In the genomic region with DNA sequence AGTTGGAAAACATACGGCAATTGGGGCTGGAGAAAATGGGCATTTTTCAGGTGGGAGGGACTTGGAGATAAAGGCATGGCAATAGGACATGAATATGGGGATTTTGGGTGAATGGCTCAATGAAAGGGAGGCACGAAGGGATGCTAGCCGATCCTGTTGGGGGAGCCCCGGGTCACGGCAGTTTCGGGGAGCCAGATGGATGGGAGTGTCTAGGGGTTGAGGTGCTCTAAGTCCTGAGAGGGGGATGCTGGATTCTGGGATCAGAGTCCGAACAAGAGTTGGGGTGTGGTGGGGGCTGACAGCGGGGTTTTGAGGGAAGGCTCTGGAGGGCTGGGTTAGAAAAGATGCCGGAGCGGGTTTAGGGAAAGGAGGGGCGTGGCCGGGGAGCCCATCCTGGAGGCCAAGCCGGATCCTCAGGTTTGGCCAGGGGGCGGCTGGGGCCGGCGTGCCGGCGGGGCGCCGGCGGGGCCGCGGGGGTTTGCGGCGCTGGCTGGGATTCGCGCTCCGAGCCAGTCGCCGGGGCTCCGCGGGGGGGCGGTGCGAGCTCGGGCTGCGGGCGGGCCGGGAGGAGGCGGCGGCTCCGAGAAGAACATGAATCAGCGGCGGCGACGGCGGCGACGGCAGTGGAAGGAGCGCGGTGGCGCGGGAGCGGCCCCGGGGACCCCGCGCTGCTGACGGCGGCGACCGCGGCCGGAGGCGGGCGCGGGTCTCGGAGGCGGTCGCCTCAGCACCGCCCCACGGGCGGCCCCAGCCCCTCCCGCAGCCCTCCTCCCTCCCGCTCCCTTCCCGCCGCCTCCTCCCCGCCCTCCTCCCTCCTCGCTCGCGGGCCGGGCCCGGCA, we compare ENCODE assay signal across 8 cellular contexts. TPM values are rescaled to one million over a fixed set of nuclear protein-coding genes. Genes with fewer than 3 reads are reported as not detected.
DNase-seq lines count a peak whose midpoint lies in the region; ATAC-seq and TF ChIP-seq lines count a peak whose summit lies in the region.

A gene (plus strand): TSS at position 813 of the 839 bp plus-strand sequence. CDS start 46 bp downstream, outside the sequence.

- H3K4me2 ChIP-seq in MM.1S (ENCODE audit: low read depth, low read length) = peak within 1 kb of the TSS; percentile 96

- peaks cover 5% of the 10 kb centered on the region; the same call in 1 of the 2 replicates for H3K79me2 ChIP-seq in MM.1S (ENCODE audit: low read length)

- H3K9me3 ChIP-seq in MM.1S (replicated peaks; ENCODE audit: insufficient read depth, low read length) (no peaks in the 10 kb centered on the region), lower lobe of right lung (no peaks in the 10 kb centered on the region)

- DNase-seq in GM10248 (ENCODE audit: extremely low spot score) = peak; percentile 82
- DNase-seq in MM.1S = peak; percentile 47
- DNase-seq in activated CD4-positive, alpha-beta memory T cell treated with anti-CD3 and anti-CD28 coated beads for 36 hours = peak; percentile 83
- peak; percentile 61 to 91 (median 76) for DNase-seq in dorsolateral prefrontal cortex
- peak; percentile 70 for DNase-seq in lower lobe of right lung
- peak; percentile 76 to 79 for DNase-seq in stimulated activated CD4-positive, alpha-beta T cell treated with anti-CD3 and anti-CD28 coated beads, Interleukin-4, amount 100 ng/mL, for 4 hours
- no peak for DNase-seq in NK-92 (lab: John Stamatoyannopoulos, UW; ENCODE audit: unreplicated experiment)

- POLR2A ChIA-PET in GM10248 (lab: Yijun Ruan, JAX) = interaction anchor here (0.5 to 1.0 kb wide), 2 partner anchors 55 to 254 kb away, joined by 3 to 4 read pairs; no protein-coding TSS in a partner anchor
- POLR2A ChIA-PET in activated CD4-positive, alpha-beta memory T cell treated with anti-CD3 and anti-CD28 coated beads for 36 hours (lab: Charles Lee) = interaction anchor here (1.0 kb wide), 1 partner anchor 15 kb away, joined by 3 read pairs; a partner anchor contains a TSS

- H3K27me3 Mint-ChIP-seq in activated CD4-positive, alpha-beta memory T cell treated with anti-CD3 and anti-CD28 coated beads for 36 hours = peaks cover 17% of the 10 kb centered on the region

- H4K20me1 ChIP-seq in MM.1S (ENCODE audit: insufficient read depth, low read length) = no peaks in the 10 kb centered on the region

- peak within 1 kb of the TSS; percentile 40; the same call in 1 of the 2 replicates for H3K9ac ChIP-seq in MM.1S (ENCODE audit: low read length)

- H2AFZ ChIP-seq in MM.1S (ENCODE audit: low read length) = peak within 1 kb of the TSS; percentile 89

- CTCF ChIA-PET in GM10248 (lab: Yijun Ruan, JAX) = interaction anchor here (0.7 to 2.3 kb wide), 18 partner anchors 8 to 431 kb away, joined by 3 to 35 read pairs (median 4); a partner anchor contains a TSS
- CTCF ChIA-PET in activated CD4-positive, alpha-beta memory T cell treated with anti-CD3 and anti-CD28 coated beads for 36 hours (lab: Charles Lee) = interaction anchor here (0.6 to 2.9 kb wide), 26 partner anchors 9 to 495 kb away, joined by 3 to 26 read pairs (median 4); a partner anchor contains a TSS

- H3K36me3 Mint-ChIP-seq in activated CD4-positive, alpha-beta memory T cell treated with anti-CD3 and anti-CD28 coated beads for 36 hours = no peaks in the 10 kb centered on the region

- ATAC-seq in lower lobe of right lung = peak; percentile 49 to 70
- ATAC-seq in GM18909 (IDR thresholded peaks at IDR 0.05; ENCODE audit: poor library complexity, unreplicated experiment) = no peak

- peaks cover 17% of the 10 kb centered on the region for H3K4me1 Mint-ChIP-seq in activated CD4-positive, alpha-beta memory T cell treated with anti-CD3 and anti-CD28 coated beads for 36 hours (ENCODE audit: low read depth)

- TF ChIP-seq CTCF in GM10248 (IDR thresholded peaks at IDR 0.05; ENCODE audit: control extremely low read depth, extremely low read depth, low read depth, missing control alignments) (peak; percentile 30), MM.1S (IDR thresholded peaks at IDR 0.05; ENCODE audit: low read length) (no peak), dorsolateral prefrontal cortex (IDR thresholded peaks at IDR 0.05 in 54 of 56, conservative IDR thresholded peaks at IDR 0.05 in 2 of 56; ENCODE audit: low read depth in 1 of 56, partially characterized antibody in 56 of 56) (peak in 10 of 56 donors; percentile 12 to 34 (median 22)), lower lobe of right lung (IDR thresholded peaks at IDR 0.05) (no peak)

- no peaks in the 10 kb centered on the region for H3K27me3 ChIP-seq in MM.1S (replicated peaks; ENCODE audit: insufficient read depth, low read length)
- H3K27me3 ChIP-seq in dorsolateral prefrontal cortex = no peaks in the 10 kb centered on the region
- H3K27me3 ChIP-seq in lower lobe of right lung (ENCODE audit: low read depth) = peaks cover 8% of the 10 kb centered on the region

- peak within 1 kb of the TSS; percentile 66 for H3K4me3 ChIP-seq in MM.1S (ENCODE audit: low read length)
- peak within 1 kb of the TSS; percentile 46 to 89 (median 78) for H3K4me3 ChIP-seq in dorsolateral prefrontal cortex
- H3K4me3 ChIP-seq in lower lobe of right lung = peak within 1 kb of the TSS; percentile 61

- intact Hi-C loops in activated CD4-positive, alpha-beta memory T cell treated with anti-CD3 and anti-CD28 coated beads for 36 hours (cut with micrococcal nuclease) = loop anchor here (5.0 kb wide), 6 partner anchors 44 to 214 kb away; a partner anchor contains a TSS
- intact Hi-C loops in dorsolateral prefrontal cortex (cut with DNase I) (loop anchor here (1.0 to 10.0 kb wide), 11 partner anchors 14 to 269 kb away; a partner anchor contains a TSS), lower lobe of right lung (cut with DNase I) (no loop called here)

- no peaks in the 10 kb centered on the region for H3K9me2 ChIP-seq in MM.1S (replicated peaks; ENCODE audit: insufficient read depth, low read length)

- H3K4me3 Mint-ChIP-seq in activated CD4-positive, alpha-beta memory T cell treated with anti-CD3 and anti-CD28 coated beads for 36 hours = peak within 1 kb of the TSS; percentile 82

- no peaks in the 10 kb centered on the region for H3K36me3 ChIP-seq in MM.1S (replicated peaks; ENCODE audit: insufficient read depth, low read length)
- no peaks in the 10 kb centered on the region for H3K36me3 ChIP-seq in lower lobe of right lung

- H3K4me1 ChIP-seq in MM.1S (ENCODE audit: low read length) (peaks cover 9% of the 10 kb centered on the region), lower lobe of right lung (peaks cover 39% of the 10 kb centered on the region)

- H3K27ac Mint-ChIP-seq in activated CD4-positive, alpha-beta memory T cell treated with anti-CD3 and anti-CD28 coated beads for 36 hours = peak within 1 kb of the TSS; percentile 70

- H3K9me3 Mint-ChIP-seq in activated CD4-positive, alpha-beta memory T cell treated with anti-CD3 and anti-CD28 coated beads for 36 hours = no peaks in the 10 kb centered on the region

- H3F3A ChIP-seq in MM.1S (ENCODE audit: insufficient read depth, low read length) = peaks cover 9% of the 10 kb centered on the region

- H3K27ac ChIP-seq in MM.1S (ENCODE audit: low read length) (peak within 1 kb of the TSS; percentile 11; the same call in 1 of the 2 replicates), dorsolateral prefrontal cortex (peak within 1 kb of the TSS; percentile 76 to 99 (median 95)), lower lobe of right lung (peak within 1 kb of the TSS; percentile 56)

RNA-seq across cellular contexts. Expression of the gene that starts here (rescaled TPM):
- total RNA-seq in activated CD4-positive, alpha-beta memory T cell treated with anti-CD3 and anti-CD28 coated beads for 36 hours = 1 to 10 TPM; 3.1 to 4.3 TPM
- total RNA-seq in dorsolateral prefrontal cortex (100 to 1,000 TPM; 151 to 285 (median 212) TPM), lower lobe of right lung (17.3 TPM)

Comparison
In these comparisons a context has a peak if more than half of its experiments do, and no peak if none do; other contexts are left out.
1. H3K27ac ChIP-seq: peak in every context shown above with its lines; median percentile 95 in dorsolateral prefrontal cortex; 56 in lower lobe of right lung; 11 in MM.1S.